ENCODE assay signal across 4 cellular contexts in genomic region chr7:157563467-157564135, GRCh38.
TF ChIP-seq lines count a peak whose summit lies in the region.
"Not testable (repeated sequence)": the region's sequence is repeated elsewhere in the genome, so short reads cannot be mapped to it uniquely, and the experiment has no call there.

No MANE protein-coding gene starts in this region.

TF ChIP-seq in HEK293T, 16 proteins besides CTCF, POLR2A, EP300 and RAD21:
- peak; percentile 52 for TF ChIP-seq L3MBTL2 (conservative IDR thresholded peaks at IDR 0.05)

TF ChIP-seq in K562, 482 proteins besides CTCF, POLR2A, EP300 and RAD21 (continues in another document):
- TF ChIP-seq ZNF431 (CRISPR knock-in tag; IDR thresholded peaks at IDR 0.05) (peak; percentile 86), NR3C1 (CRISPR knock-in tag; IDR thresholded peaks at IDR 0.05) (0 out of 2 replicates have a peak, but pooled peaks have one; percentile 58), FOXP4 (CRISPR knock-in tag; IDR thresholded peaks at IDR 0.05; ENCODE audit: borderline replicate concordance) (peak; percentile 96; the same call in 1 of the 2 replicates), FOXA3 (CRISPR knock-in tag; conservative IDR thresholded peaks at IDR 0.05 in 1 of 2, IDR thresholded peaks at IDR 0.05 in 1 of 2) (peak in 1 of 2 experiments; percentile 70; a peak in 1 of 4 replicates), ETV6 (CRISPR knock-in tag; IDR thresholded peaks at IDR 0.05; ENCODE audit: borderline replicate concordance) (peak; percentile 95; the same call in 1 of the 2 replicates)
- TF ChIP-seq ETV6 (IDR thresholded peaks at IDR 0.05; ENCODE audit: borderline replicate concordance in 1 of 2, low read depth in 2 of 2, low read length in 1 of 2) = not testable (repeated sequence)

TF ChIP-seq in endothelial cell of umbilical vein, 7 proteins besides CTCF, POLR2A, EP300 and RAD21:
- TF ChIP-seq MAX (IDR thresholded peaks at IDR 0.05; ENCODE audit: insufficient read depth, insufficient read length) = peak; percentile 26

TF ChIP-seq in HepG2, 621 proteins besides CTCF, POLR2A, EP300 and RAD21:
- TF ChIP-seq MNT (IDR thresholded peaks at IDR 0.05) = peak; percentile 59
